ENCODE assay signal across 8 cellular contexts in genomic region chr3:8503461-8503860, GRCh38. TPM values are rescaled to one million over a fixed set of nuclear protein-coding genes. Genes with fewer than 3 reads are reported as not detected.
A peak's percentile ranks its signal among the peaks of the same experiment; 100 is the strongest.
DNase-seq lines count a peak whose midpoint lies in the region; ATAC-seq and TF ChIP-seq lines count a peak whose summit lies in the region.

No MANE protein-coding gene starts in this region.

- peaks cover 64% of the 10 kb centered on the region for H3K4me1 ChIP-seq in OCI-LY7 (ENCODE audit: insufficient read depth, low read length, poor library complexity, severe bottlenecking)
- H3K4me1 ChIP-seq in fibroblast of lung (ENCODE audit: control insufficient read depth, extremely low read depth, insufficient read depth, low read length), result peaks cover 31% of the 10 kb centered on the region

- H4K20me1 ChIP-seq in OCI-LY7 (ENCODE audit: insufficient read depth, low read length), result no peaks in the 10 kb centered on the region
- no peaks in the 10 kb centered on the region for H4K20me1 ChIP-seq in fibroblast of lung (ENCODE audit: control insufficient read depth, extremely low read depth, insufficient read depth, low read length)

- H3K4me3 ChIP-seq in GM12875 (ENCODE audit: low read depth, low read length) (peak overlapping the region; percentile 12), OCI-LY7 (ENCODE audit: low read depth, low read length, poor library complexity, severe bottlenecking) (no peak overlapping the region), fibroblast of lung (replicated peaks in 1 of 4; ENCODE audit: control extremely low read depth in 1 of 4, insufficient read depth in 1 of 4, low read depth in 3 of 4, low read length in 4 of 4) (peak overlapping the region in 3 of 4 experiments; percentile 1 to 64 (median 11)), skeletal muscle cell (ENCODE audit: low read depth, low read length) (peak overlapping the region; percentile 57)

- ATAC-seq in GM18873 (IDR thresholded peaks at IDR 0.05; ENCODE audit: low FRiP score, unreplicated experiment), result no peak

- H3K79me2 ChIP-seq in OCI-LY7 (ENCODE audit: insufficient read depth, low read depth, low read length) (no peaks in the 10 kb centered on the region), fibroblast of lung (ENCODE audit: control insufficient read depth, insufficient read depth, low read length) (no peaks in the 10 kb centered on the region)

- DNase-seq in OCI-LY7 (ENCODE audit: low spot score) (no peak), fibroblast of lung (ENCODE audit: low read depth in 2 of 2) (peak in 1 of 2 donors; percentile 60), skeletal muscle cell (ENCODE audit: low read depth) (no peak), NCI-H1105 treated with DMSO at 0.1 percent for 48 hours (lab: John Stamatoyannopoulos, UW) (no peak), NCI-H526 (lab: John Stamatoyannopoulos, UW) (no peak), GM20000 (ENCODE audit: low spot score) (no peak)

- peak overlapping the region; percentile 14 for H3K27ac ChIP-seq in OCI-LY7 (ENCODE audit: low read depth, low read length, poor library complexity, severe bottlenecking)
- peak overlapping the region; percentile 37 for H3K27ac ChIP-seq in fibroblast of lung (ENCODE audit: insufficient read depth, low read length)

- H3K27me3 ChIP-seq in fibroblast of lung (ENCODE audit: control insufficient read depth, insufficient read depth, low read length), result no peaks in the 10 kb centered on the region

- no TSS peak for BruUV-seq in OCI-LY7 (replicated peaks; lab: Mats Ljungman, UMichigan)

- H3K36me3 ChIP-seq in OCI-LY7 (ENCODE audit: insufficient read depth, low read length) (no peaks in the 10 kb centered on the region), fibroblast of lung (ENCODE audit: control insufficient read depth, insufficient read depth, low read length) (no peaks in the 10 kb centered on the region)

- H2AFZ ChIP-seq in OCI-LY7 (ENCODE audit: low read length) (peak overlapping the region; percentile 81), fibroblast of lung (ENCODE audit: low read length) (no peak overlapping the region)

- H3K9me2 ChIP-seq in OCI-LY7 (ENCODE audit: insufficient read depth, low read length), result no peaks in the 10 kb centered on the region

- CTCF ChIA-PET in OCI-LY7 (lab: Charles Lee; ENCODE audit: unreplicated experiment), result no interaction called here

- POLR2A ChIA-PET in OCI-LY7 (lab: Charles Lee), result no interaction called here

- peak overlapping the region; percentile 1 for H3K9ac ChIP-seq in fibroblast of lung (ENCODE audit: insufficient read depth, low read length)

- intact Hi-C loops in OCI-LY7 (cut with micrococcal nuclease; ENCODE audit: unreplicated experiment), result no loop called here

- no peak for TF ChIP-seq CTCF in GM12875 (IDR thresholded peaks at IDR 0.05; ENCODE audit: borderline replicate concordance, insufficient read depth, low read depth, low read length)
- TF ChIP-seq CTCF in OCI-LY7 (conservative IDR thresholded peaks at IDR 0.05; ENCODE audit: low read length), result no peak
- no peak for TF ChIP-seq CTCF in fibroblast of lung (conservative IDR thresholded peaks at IDR 0.05 in 1 of 2, IDR thresholded peaks at IDR 0.05 in 1 of 2; ENCODE audit: low read depth in 1 of 2, low read length in 2 of 2)
- no peak for TF ChIP-seq CTCF in GM20000 (IDR thresholded peaks at IDR 0.05; ENCODE audit: extremely low read depth, missing control alignments)

- H3K9me3 ChIP-seq in OCI-LY7 (ENCODE audit: low read length) (no peaks in the 10 kb centered on the region), fibroblast of lung (ENCODE audit: control insufficient read depth, insufficient read depth, low read depth, low read length) (no peaks in the 10 kb centered on the region)

- peak overlapping the region; percentile 47; the same call in 1 of the 2 replicates for H3K4me2 ChIP-seq in OCI-LY7 (ENCODE audit: low read length)
- H3K4me2 ChIP-seq in fibroblast of lung (ENCODE audit: extremely low read depth, insufficient read depth, low read length), result peak overlapping the region; percentile 61

RNA-seq across cellular contexts. Expression of gene LMCD1, which starts 1.8 kb away (rescaled TPM):
- total RNA-seq in OCI-LY7 (2014; rRNA removed; shearing (Covaris generic)), result 0.47 and 5.8 TPM in 2 replicates
- total RNA-seq in OCI-LY7 (2022) (not detected in 2 replicates), fibroblast of lung (40.1 and 60.1 TPM in 2 replicates)
- 29.7 and 137 TPM in 2 replicates for polyA plus RNA-seq in fibroblast of lung
- polyA plus RNA-seq in fibroblast of lung (2012), result 33.1 and 156 TPM in 2 replicates
- 22.1 and 94.8 TPM in 2 replicates for polyA minus RNA-seq in fibroblast of lung (ENCODE audit: low replicate concordance)
